In genomic region chr6:111871207-111871606, GRCh38 we compare ENCODE assay signal across 8 cellular contexts. TPM values are rescaled to one million over a fixed set of nuclear protein-coding genes. Genes with fewer than 3 reads are reported as not detected.
A peak's percentile ranks its signal among the peaks of the same experiment; 100 is the strongest.
DNase-seq lines count a peak whose midpoint lies in the region; ATAC-seq, FAIRE-seq and TF ChIP-seq lines count a peak whose summit lies in the region.

No MANE protein-coding gene starts in this region.

- H3K79me2 ChIP-seq in mesendoderm (ENCODE audit: control insufficient read depth, insufficient read depth, low read length) = peaks cover 19% of the 10 kb centered on the region

- ATAC-seq in HG03025 (IDR thresholded peaks at IDR 0.05; ENCODE audit: low FRiP score, unreplicated experiment) = no peak
- no peak for ATAC-seq in HG02870 (IDR thresholded peaks at IDR 0.05; ENCODE audit: unreplicated experiment)

- H3K18ac ChIP-seq in mesendoderm (ENCODE audit: low read length) = no peak overlapping the region

- H2AK5ac ChIP-seq in mesendoderm (ENCODE audit: low read length) = no peak overlapping the region

- DNase-seq in ELR (ENCODE audit: low read depth) = peak; percentile 10
- peak; percentile 53 for DNase-seq in NAMALWA (ENCODE audit: low spot score)
- no peak for DNase-seq in astrocyte of the cerebellum (ENCODE audit: low read depth)
- DNase-seq in mesendoderm = no peak
- DNase-seq in uterus = no peak
- no peak for DNase-seq in GM12892 (ENCODE audit: insufficient read length)

- peak overlapping the region; percentile 21 for H3K9ac ChIP-seq in mesendoderm (ENCODE audit: low read length)

- no CpG with 5 or more reads among the region's 3 CpGs for WGBS in mesendoderm (ENCODE audit: extremely low coverage, insufficient coverage, low lambda C conversion rate)

- H3K27ac ChIP-seq in mesendoderm (ENCODE audit: low read depth, low read length) = no peak overlapping the region
- peak overlapping the region; percentile 89 to 95 for H3K27ac ChIP-seq in uterus

- no peak for TF ChIP-seq POLR2A in uterus (IDR thresholded peaks at IDR 0.05)
- TF ChIP-seq POLR2A in GM12892 (IDR thresholded peaks at IDR 0.05; ENCODE audit: low read depth, low read length) = no peak

- H3K36me3 ChIP-seq in mesendoderm (ENCODE audit: control insufficient read depth, insufficient read depth, low read length) (no peaks in the 10 kb centered on the region), uterus (no peaks in the 10 kb centered on the region)

- no peak overlapping the region for H3K4ac ChIP-seq in mesendoderm (ENCODE audit: low read depth, low read length)

- TF ChIP-seq CTCF in astrocyte of the cerebellum (IDR thresholded peaks at IDR 0.05; ENCODE audit: low read depth, low read length, missing control alignments) (no peak), uterus (IDR thresholded peaks at IDR 0.05) (no peak)

- H2BK120ac ChIP-seq in mesendoderm (ENCODE audit: low read depth, low read length) = no peak overlapping the region

- H3K56ac ChIP-seq in mesendoderm (ENCODE audit: low read length) = peak overlapping the region; percentile 46

- no peak overlapping the region for H3K23ac ChIP-seq in mesendoderm (ENCODE audit: low read length)

- H2BK5ac ChIP-seq in mesendoderm (ENCODE audit: low read length) = no peak overlapping the region

- peak overlapping the region; percentile 23 for H3K4me2 ChIP-seq in mesendoderm (ENCODE audit: low read length)

- no peak for FAIRE-seq in GM12892 (lab: Jason Lieb, UNC)

- H3K27me3 ChIP-seq in mesendoderm (ENCODE audit: insufficient read depth, low read length, poor library complexity) (no peaks in the 10 kb centered on the region), uterus (no peaks in the 10 kb centered on the region)

- in situ Hi-C loops in astrocyte of the cerebellum (cut with HindIII; ENCODE audit: low sequenced_read_pairs) = no loop called here

- H3K4me3 ChIP-seq in astrocyte of the cerebellum (ENCODE audit: low read depth, low read length) = peak overlapping the region; percentile 64
- H3K4me3 ChIP-seq in mesendoderm (ENCODE audit: low read length) = no peak overlapping the region
- peak overlapping the region; percentile 79 to 90 for H3K4me3 ChIP-seq in uterus

- H2BK15ac ChIP-seq in mesendoderm (replicated peaks; ENCODE audit: low read depth) = no peak overlapping the region

- H4K8ac ChIP-seq in mesendoderm (ENCODE audit: low read depth, low read length) = no peak overlapping the region

- H4K5ac ChIP-seq in mesendoderm (ENCODE audit: low read length) = no peak overlapping the region

- H3K4me1 ChIP-seq in mesendoderm (ENCODE audit: control insufficient read depth, low read depth, low read length) (peaks cover 8% of the 10 kb centered on the region), uterus (peaks cover 0 to 9% of the 10 kb centered on the region in 2 donors)

- no peaks in the 10 kb centered on the region for H3K9me3 ChIP-seq in uterus

- peaks cover 14% of the 10 kb centered on the region for H3K79me1 ChIP-seq in mesendoderm (ENCODE audit: low read length)

- intact Hi-C loops in uterus (cut with DNase I; ENCODE audit: low total_unique reads) = loop anchor here (10.0 kb wide), 1 partner anchor 156 kb away; no protein-coding TSS in a partner anchor

RNA-seq across cellular contexts. Expression of gene FYN, which starts 2.0 kb away (rescaled TPM):
- polyA plus RNA-seq in mesendoderm (2013, experiment 1 of 2) = 58.5 TPM
- polyA plus RNA-seq in mesendoderm (2013, experiment 2 of 2) = 59.6 TPM
- 100 to 1,000 TPM in 3 of 4 donors, 10 to 100 TPM in 1; 50.7 to 208 (median 135) TPM for total RNA-seq in uterus
- polyA plus RNA-seq in GM12892 (2012; ENCODE audit: missing spikeins) = 4.2 TPM

Comparison
In these comparisons a context has a peak if more than half of its experiments do, and no peak if none do; other contexts are left out.
1. DNase-seq: peak in ELR (single experiment) and NAMALWA (single experiment); none in astrocyte of the cerebellum (single experiment), mesendoderm (single experiment), uterus (0 of 2) and GM12892 (single experiment).